15 cellular contexts compared by ENCODE assay signal in the genomic region with DNA sequence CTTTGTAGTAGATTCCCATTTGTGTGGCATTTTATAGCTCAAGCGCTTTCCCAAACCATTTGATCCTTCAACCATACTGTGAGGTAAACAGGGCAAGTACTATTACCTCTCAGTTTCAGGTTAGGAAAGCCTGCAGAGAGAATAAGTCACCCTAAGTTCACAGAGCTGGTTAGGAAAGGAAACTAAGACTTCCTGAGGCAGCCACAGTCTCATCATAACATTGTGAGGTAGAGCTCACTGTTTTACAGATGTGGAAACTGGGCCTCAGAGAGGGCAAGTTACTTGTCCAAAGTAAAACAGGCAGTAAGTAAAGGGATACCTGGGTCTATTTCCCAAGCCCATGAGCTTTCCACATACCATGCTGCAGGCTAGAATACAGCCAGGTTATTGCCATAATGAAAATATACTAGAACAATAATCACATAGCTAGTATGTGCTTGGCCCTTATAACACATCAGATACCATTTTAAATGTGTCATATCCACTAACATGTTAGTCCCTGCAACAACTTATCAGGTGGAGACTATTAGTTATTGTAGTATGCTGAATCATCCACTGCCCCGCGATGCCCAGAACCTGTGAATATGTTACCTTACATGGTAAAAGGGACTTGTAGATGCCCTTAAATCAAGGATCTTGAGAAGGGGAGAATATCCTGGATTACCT.
DNase-seq lines count a peak whose midpoint lies in the region; ATAC-seq and TF ChIP-seq lines count a peak whose summit lies in the region.
"Had no signal": no experiment of that assay in that cellular context is flagged by ENCODE, and none has a peak within 500 bp of the region (broad histone marks: within the 10 kb centered on the region; RNA-seq: fewer than 3 reads in every experiment).

No MANE protein-coding gene starts in this region.

- TF ChIP-seq CTCF in natural killer cell (IDR thresholded peaks at IDR 0.05), result no peak
- no peak for TF ChIP-seq CTCF in chondrocyte (IDR thresholded peaks at IDR 0.05)

- H3K36me3 Mint-ChIP-seq in activated CD4-positive, alpha-beta T cell treated with anti-CD3 and anti-CD28 coated beads, Interleukin-2, amount 10 ng/mL, durations not matched to agents 7 days and 5 days (ENCODE audit: low read depth), result no peaks in the 10 kb centered on the region
- H3K36me3 Mint-ChIP-seq in activated naive CD4-positive, alpha-beta T cell treated with anti-CD3 and anti-CD28 coated beads, Interleukin-2, amount 50 U/mL, for 72 hours, result peaks cover 0 to 7% of the 10 kb centered on the region in 2 donors
- H3K36me3 Mint-ChIP-seq in natural killer cell (no peaks in the 10 kb centered on the region), chondrocyte (ENCODE audit: low read depth) (no peaks in the 10 kb centered on the region)

- H3K27ac Mint-ChIP-seq in activated CD4-positive, alpha-beta T cell treated with anti-CD3 and anti-CD28 coated beads, Interleukin-2, amount 10 ng/mL, durations not matched to agents 7 days and 5 days, result peak overlapping the region; percentile 76
- H3K27ac Mint-ChIP-seq in activated naive CD4-positive, alpha-beta T cell treated with anti-CD3 and anti-CD28 coated beads, Interleukin-2, amount 50 U/mL, for 72 hours, result peak overlapping the region in 1 of 2 donors; percentile 60
- H3K27ac Mint-ChIP-seq in natural killer cell (peak overlapping the region; percentile 82 to 88), chondrocyte (ENCODE audit: unreplicated experiment) (no peak overlapping the region)

- DNase-seq in activated CD4-positive, alpha-beta T cell treated with anti-CD3 and anti-CD28 coated beads, Interleukin-2, amount 10 ng/mL, durations not matched to agents 7 days and 5 days, result peak; percentile 46
- DNase-seq in activated CD4-positive, alpha-beta T cell treated with anti-CD3 and anti-CD28 coated beads for 4 hours, result no peak
- DNase-seq in HPDE6-E6E7 (ENCODE audit: extremely low spot score), result peak; percentile 10
- peak in 1 of 2 donors; percentile 8 for DNase-seq in activated naive CD4-positive, alpha-beta T cell treated with anti-CD3 and anti-CD28 coated beads, Interleukin-2, amount 50 U/mL, for 72 hours (ENCODE audit: low spot score in 2 of 2)
- no peak for DNase-seq in natural killer cell
- no peak for DNase-seq in middle frontal gyrus (ENCODE audit: extremely low spot score, low spot score)
- DNase-seq in NOMO-1 treated with dmso at 0.1 percent for 144 hours (lab: John Stamatoyannopoulos, UW; ENCODE audit: unreplicated experiment), result no peak
- no peak for DNase-seq in chondrocyte (ENCODE audit: low spot score)
- DNase-seq: activated CD8-positive, alpha-beta memory T cell treated with anti-CD3 and anti-CD28 coated beads, Interleukin-2, amount 50 U/mL, for 4 hours; foreskin melanocyte; mucosa of descending colon; NCI-H1436; occipital lobe; upper lobe of right lung had no signal

- intact Hi-C loops in natural killer cell (cut with micrococcal nuclease), result no loop called here

- POLR2A ChIA-PET in activated CD4-positive, alpha-beta T cell treated with anti-CD3 and anti-CD28 coated beads, Interleukin-2, amount 10 ng/mL, durations not matched to agents 7 days and 5 days (lab: Charles Lee), result no interaction called here

- H3K9me3 Mint-ChIP-seq in activated CD4-positive, alpha-beta T cell treated with anti-CD3 and anti-CD28 coated beads, Interleukin-2, amount 10 ng/mL, durations not matched to agents 7 days and 5 days, result peaks cover 3% of the 10 kb centered on the region
- H3K9me3 Mint-ChIP-seq in activated naive CD4-positive, alpha-beta T cell treated with anti-CD3 and anti-CD28 coated beads, Interleukin-2, amount 50 U/mL, for 72 hours, result peaks cover 0 to 6% of the 10 kb centered on the region in 2 donors
- H3K9me3 Mint-ChIP-seq in natural killer cell (no peaks in the 10 kb centered on the region), chondrocyte (ENCODE audit: low read depth) (no peaks in the 10 kb centered on the region)

- peak; percentile 80 to 93 for ATAC-seq in activated naive CD4-positive, alpha-beta T cell treated with anti-CD3 and anti-CD28 coated beads, Interleukin-2, amount 50 U/mL, for 72 hours
- peak; percentile 81 to 92 (median 87) for ATAC-seq in natural killer cell
- ATAC-seq: left lobe of liver, mucosa of descending colon, upper lobe of right lung had no signal

- no peak overlapping the region for H3K4me3 Mint-ChIP-seq in activated CD4-positive, alpha-beta T cell treated with anti-CD3 and anti-CD28 coated beads, Interleukin-2, amount 10 ng/mL, durations not matched to agents 7 days and 5 days
- peak overlapping the region; percentile 78 for H3K4me3 Mint-ChIP-seq in natural killer cell
- no peak overlapping the region for H3K4me3 Mint-ChIP-seq in chondrocyte (ENCODE audit: unreplicated experiment)

- H3K27me3 Mint-ChIP-seq in activated CD4-positive, alpha-beta T cell treated with anti-CD3 and anti-CD28 coated beads, Interleukin-2, amount 10 ng/mL, durations not matched to agents 7 days and 5 days, result no peaks in the 10 kb centered on the region
- H3K27me3 Mint-ChIP-seq in natural killer cell (ENCODE audit: low read depth in 2 of 2) (no peaks in the 10 kb centered on the region), chondrocyte (ENCODE audit: low read depth) (no peaks in the 10 kb centered on the region)

- CTCF ChIA-PET in activated CD4-positive, alpha-beta T cell treated with anti-CD3 and anti-CD28 coated beads, Interleukin-2, amount 10 ng/mL, durations not matched to agents 7 days and 5 days (lab: Charles Lee), result interaction anchor here (0.8 to 1.7 kb wide), 2 partner anchors 10 to 40 kb away, joined by 3 to 6 read pairs; no protein-coding TSS in a partner anchor

- peaks cover 43% of the 10 kb centered on the region for H3K4me1 Mint-ChIP-seq in activated CD4-positive, alpha-beta T cell treated with anti-CD3 and anti-CD28 coated beads, Interleukin-2, amount 10 ng/mL, durations not matched to agents 7 days and 5 days
- peaks cover 30 to 44% of the 10 kb centered on the region in 2 donors for H3K4me1 Mint-ChIP-seq in natural killer cell
- no peaks in the 10 kb centered on the region for H3K4me1 Mint-ChIP-seq in chondrocyte (ENCODE audit: low read depth)

Comparison
In these comparisons a context has a peak if more than half of its experiments do, and no peak if none do; other contexts are left out.
1. DNase-seq: peak in activated CD4-positive, alpha-beta T cell treated with anti-CD3 and anti-CD28 coated beads, Interleukin-2, amount 10 ng/mL, durations not matched to agents 7 days and 5 days (single experiment) and HPDE6-E6E7 (single experiment); none in activated CD4-positive, alpha-beta T cell treated with anti-CD3 and anti-CD28 coated beads for 4 hours (0 of 2), natural killer cell (single experiment), middle frontal gyrus (single experiment), NOMO-1 treated with dmso at 0.1 percent for 144 hours (single experiment) and chondrocyte (single experiment).